39 cellular contexts compared by ENCODE assay signal in the genomic region with DNA sequence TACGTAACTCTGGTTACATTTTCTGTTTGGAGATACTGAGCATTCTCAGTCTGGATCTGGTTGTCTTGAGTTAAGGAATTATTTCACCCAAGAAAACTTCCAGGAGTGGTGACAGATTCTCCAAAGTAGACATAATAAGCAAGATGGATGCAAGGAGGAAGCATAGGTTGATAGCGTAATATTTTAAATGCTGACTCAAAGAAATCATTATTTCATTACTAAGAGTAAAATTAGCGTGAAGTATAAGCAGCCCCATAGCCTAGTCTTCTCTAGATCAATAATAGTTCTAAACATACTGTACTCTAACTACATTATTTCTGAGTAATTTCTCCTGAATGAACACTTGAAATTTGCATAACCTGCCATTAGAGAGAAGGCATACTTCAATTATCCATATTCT. TPM values are rescaled to one million over a fixed set of nuclear protein-coding genes. Genes with fewer than 3 reads are reported as not detected.
"Had no signal": no experiment of that assay in that cellular context is flagged by ENCODE, and none has a peak within 500 bp of the region (broad histone marks: within the 10 kb centered on the region; RNA-seq: fewer than 3 reads in every experiment).

No MANE protein-coding gene starts in this region.

- H3K4me3 ChIP-seq: MG63 had no signal

- DNase-seq: Kasumi-1, MG63, MM.1S, MV-4-11, NCI-H1048, NCI-H1092, NCI-H1092 treated with DMSO at 0.1 percent for 48 hours, NCI-H1105, NCI-H1105 treated with DMSO at 0.1 percent for 48 hours, NCI-H1417, NCI-H1417 treated with DMSO at 0.1 percent for 48 hours, NCI-H1436, NCI-H1436 treated with DMSO at 0.1 percent for 48 hours, NCI-H146, NCI-H1694, NCI-H1694 treated with DMSO at 0.1 percent for 48 hours, NCI-H187, NCI-H187 treated with DMSO at 0.1 percent for 48 hours, NCI-H1930, NCI-H2029, NCI-H2029 treated with DMSO at 0.1 percent for 48 hours, NCI-H2081, NCI-H2081 treated with DMSO at 0.1 percent for 48 hours, NCI-H2107, NCI-H2171, NCI-H2171 treated with DMSO at 0.1 percent for 48 hours, NCI-H2227 treated with DMSO at 0.1 percent for 48 hours, NCI-H226, NCI-H345, NCI-H446, NCI-H446 treated with DMSO at 0.1 percent for 48 hours, NCI-H510A, NCI-H510A treated with DMSO at 0.1 percent for 48 hours, NCI-H524, NCI-H524 treated with DMSO at 0.1 percent for 48 hours had no signal

- H3K9me3 ChIP-seq: MG63 had no signal

- H3K36me3 ChIP-seq: MG63 had no signal

RNA-seq across cellular contexts. Expression of gene MS4A8, which starts 57.5 kb away (rescaled TPM):
- total RNA-seq: LHCN-M2, M059J, MCF 10A, NCI-H460 had no signal
